In genomic region chr3:72187131-72187530, GRCh38 we compare ENCODE assay signal across 14 cellular contexts.
DNase-seq lines count a peak whose midpoint lies in the region; ATAC-seq and TF ChIP-seq lines count a peak whose summit lies in the region.
"Had no signal": no experiment of that assay in that cellular context is flagged by ENCODE, and none has a peak within 500 bp of the region (broad histone marks: within the 10 kb centered on the region; RNA-seq: fewer than 3 reads in every experiment).

No MANE protein-coding gene starts in this region.

- H3K27me3 Mint-ChIP-seq in CD4-positive, alpha-beta T cell = no peaks in the 10 kb centered on the region
- H3K27me3 Mint-ChIP-seq in T-cell = peaks cover 0 to 5% of the 10 kb centered on the region in 2 donors

- H3K36me3 ChIP-seq in BLaER1 = no peaks in the 10 kb centered on the region
- H3K36me3 ChIP-seq in left lung = no peaks in the 10 kb centered on the region

- intact Hi-C loops in CD4-positive, alpha-beta T cell (cut with DNase I, micrococcal nuclease) = no loop called here
- intact Hi-C loops in left lung (cut with DNase I) = no loop called here

- H3K4me2 ChIP-seq in BLaER1 = 0 out of 2 replicates have a peak overlapping the region, but pooled peaks have one; percentile 38

- POLR2A ChIA-PET in CD4-positive, alpha-beta T cell (lab: Charles Lee) = no interaction called here
- POLR2A ChIA-PET in T-cell (lab: Charles Lee) = no interaction called here

- peaks cover 13% of the 10 kb centered on the region for H3K4me1 ChIP-seq in BLaER1
- H3K4me1 ChIP-seq in left lung = peaks cover 0 to 8% of the 10 kb centered on the region in 2 donors
- H3K4me1 ChIP-seq: Caco-2 had no signal

- H3K4me3 Mint-ChIP-seq in CD4-positive, alpha-beta T cell = no peak overlapping the region
- no peak overlapping the region for H3K4me3 Mint-ChIP-seq in T-cell
- H3K4me3 Mint-ChIP-seq: activated naive CD4-positive, alpha-beta T cell treated with anti-CD3 and anti-CD28 coated beads for 36 hours had no signal

- H3K27ac Mint-ChIP-seq in CD4-positive, alpha-beta T cell = no peak overlapping the region
- no peak overlapping the region for H3K27ac Mint-ChIP-seq in T-cell
- H3K27ac Mint-ChIP-seq: activated naive CD4-positive, alpha-beta T cell treated with anti-CD3 and anti-CD28 coated beads for 36 hours had no signal

- in situ Hi-C loops in GM13977 (cut with MboI; ENCODE audit: low pct_unique_long_range_greater_than_20kb, low sequenced_read_pairs, unreplicated experiment) = no loop called here

- H3K9me3 ChIP-seq in BLaER1 (peaks cover 9% of the 10 kb centered on the region), left lung (peaks cover 0 to 3% of the 10 kb centered on the region in 2 donors)
- H3K9me3 ChIP-seq in CD4-positive, alpha-beta T cell (ENCODE audit: control insufficient read depth, low read length) = no peaks in the 10 kb centered on the region

- H3K27me3 ChIP-seq in BLaER1 = no peaks in the 10 kb centered on the region
- no peaks in the 10 kb centered on the region for H3K27me3 ChIP-seq in CD4-positive, alpha-beta T cell (ENCODE audit: control insufficient read depth, insufficient read depth, low read length)
- H3K27me3 ChIP-seq in left lung = no peaks in the 10 kb centered on the region

- TF ChIP-seq CTCF in GM13977 (IDR thresholded peaks at IDR 0.05; ENCODE audit: extremely low read depth, insufficient read depth, missing control alignments) (peak; percentile 24), left lung (IDR thresholded peaks at IDR 0.05) (no peak)
- TF ChIP-seq CTCF in CD4-positive, alpha-beta T cell (IDR thresholded peaks at IDR 0.05) = no peak

- H4K20me1 ChIP-seq in BLaER1 = no peaks in the 10 kb centered on the region

- CTCF ChIA-PET in CD4-positive, alpha-beta T cell (lab: Charles Lee) = no interaction called here
- CTCF ChIA-PET in T-cell (lab: Charles Lee) = no interaction called here

- no peak for ATAC-seq in CD4-positive, alpha-beta T cell (ENCODE audit: poor library complexity)
- ATAC-seq in left lung = no peak
- ATAC-seq in T-cell (replicated peaks in 1 of 4) = no peak

- DNase-seq in GM13977 (ENCODE audit: low spot score) (no peak), OCI-M1 (lab: John Stamatoyannopoulos, UW) (peak; percentile 46), iPS DF 4.7 (ENCODE audit: extremely low read depth, low spot score) (peak; percentile 22), NCI-H524 treated with DMSO at 0.1 percent for 48 hours (lab: John Stamatoyannopoulos, UW) (no peak), left lung (no peak), T-cell (no peak)
- DNase-seq in CD4-positive, alpha-beta T cell = no peak
- DNase-seq: activated CD4-positive, alpha-beta T cell treated with anti-CD3 and anti-CD28 coated beads, Interleukin-2, amount 50 U/mL, for 48 hours; activated naive CD4-positive, alpha-beta T cell treated with anti-CD3 and anti-CD28 coated beads for 36 hours; Caco-2; left cardiac atrium; NCI-H1436 treated with DMSO at 0.1 percent for 48 hours; nucleus accumbens had no signal

- H3K36me3 Mint-ChIP-seq in CD4-positive, alpha-beta T cell (ENCODE audit: low read depth) = no peaks in the 10 kb centered on the region
- H3K36me3 Mint-ChIP-seq in T-cell = no peaks in the 10 kb centered on the region

- H3K9ac ChIP-seq in BLaER1 = no peak overlapping the region

- H3K4me1 Mint-ChIP-seq in CD4-positive, alpha-beta T cell (ENCODE audit: low read depth) = no peaks in the 10 kb centered on the region
- peaks cover 3 to 11% (median 4%) of the 10 kb centered on the region in 3 donors for H3K4me1 Mint-ChIP-seq in T-cell

- H3K4me3 ChIP-seq in BLaER1 = no peak overlapping the region
- H3K4me3 ChIP-seq in left lung = no peak overlapping the region

- no peaks in the 10 kb centered on the region for H3K9me3 Mint-ChIP-seq in CD4-positive, alpha-beta T cell
- peaks cover 0 to 3% (median 3%) of the 10 kb centered on the region in 3 donors for H3K9me3 Mint-ChIP-seq in T-cell

- no peak overlapping the region for H3K27ac ChIP-seq in BLaER1
- no peak overlapping the region for H3K27ac ChIP-seq in CD4-positive, alpha-beta T cell (ENCODE audit: low read depth, low read length)
- H3K27ac ChIP-seq in left lung = no peak overlapping the region

Comparison
In these comparisons a context has a peak if more than half of its experiments do, and no peak if none do; other contexts are left out.
1. DNase-seq: peak in OCI-M1 (single experiment) and iPS DF 4.7 (single experiment); none in GM13977 (single experiment), NCI-H524 treated with DMSO at 0.1 percent for 48 hours (single experiment), CD4-positive, alpha-beta T cell (0 of 10), left lung (0 of 2) and T-cell (0 of 34).